28 cellular contexts compared by ENCODE assay signal in the genomic region with DNA sequence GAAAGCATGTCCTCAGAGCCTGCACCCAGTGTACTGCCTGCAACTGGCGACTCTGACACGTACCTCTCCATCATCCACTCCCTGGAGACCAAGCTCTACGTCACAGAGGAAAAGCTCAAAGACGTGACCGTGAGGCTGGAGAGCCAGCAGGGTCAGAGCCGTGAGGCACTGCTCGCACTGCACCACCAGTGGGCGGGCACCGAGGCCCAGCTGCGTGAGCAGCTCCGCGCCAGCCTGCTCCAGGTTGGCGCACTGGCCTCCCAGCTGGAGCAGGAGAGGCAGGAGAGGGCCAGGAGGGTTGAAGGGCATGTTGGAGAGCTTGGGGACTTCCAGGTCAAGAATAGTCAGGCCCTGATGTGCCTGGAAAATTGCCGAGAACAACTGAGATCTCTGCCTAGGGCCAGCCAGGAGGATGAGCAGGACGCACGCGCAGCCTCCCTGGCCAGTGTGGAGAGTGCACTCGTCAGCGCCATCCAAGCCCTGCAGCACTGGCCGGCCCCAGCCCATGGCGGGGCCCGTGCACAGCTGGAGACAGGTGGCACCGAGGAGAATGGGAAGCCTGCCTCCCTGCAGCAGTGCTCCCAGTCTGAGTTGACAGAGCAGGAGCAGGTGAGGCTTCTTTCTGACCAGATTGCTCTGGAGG.
"Had no signal": no experiment of that assay in that cellular context is flagged by ENCODE, and none has a peak within 500 bp of the region (broad histone marks: within the 10 kb centered on the region; RNA-seq: fewer than 3 reads in every experiment).

No MANE protein-coding gene starts in this region.

- H3K9me3 ChIP-seq: SJSA1 had no signal

- H3K4me3 Mint-ChIP-seq: activated CD8-positive, alpha-beta T cell treated with anti-CD3 and anti-CD28 coated beads, Interleukin-2, amount 10 ng/mL, durations not matched to agents 7 days and 5 days; brain; WTC11 had no signal

- ATAC-seq: activated CD8-positive, alpha-beta T cell treated with anti-CD3 and anti-CD28 coated beads, Interleukin-2, amount 10 ng/mL, durations not matched to agents 7 days and 5 days; activated naive CD4-positive, alpha-beta T cell treated with anti-CD3 and anti-CD28 coated beads, Interleukin-2, amount 50 U/mL, for 72 hours; Panc1; SK-N-SH treated with all-trans-retinoic acid at 6 μM for 48 hours; WTC11 had no signal

- H3K27me3 ChIP-seq: SJSA1 had no signal

- H3K4me1 Mint-ChIP-seq: brain, WTC11 had no signal

- H3K27ac Mint-ChIP-seq: WTC11 had no signal

- H3K27me3 Mint-ChIP-seq: brain had no signal

- H3K27ac ChIP-seq: SJSA1 had no signal

- H3K4me3 ChIP-seq: SJSA1 had no signal

- H3K9me3 Mint-ChIP-seq: activated naive CD4-positive, alpha-beta T cell treated with anti-CD3 and anti-CD28 coated beads, Interleukin-2, amount 50 U/mL, for 72 hours; brain; WTC11 had no signal

- DNase-seq: activated CD4-positive, alpha-beta T cell treated with anti-CD3 and anti-CD28 coated beads for 48 hours; activated CD4-positive, alpha-beta T cell treated with anti-CD3 and anti-CD28 coated beads, Interleukin-2, amount 50 U/mL, for 4 hours; activated CD4-positive, CD25-positive, alpha-beta regulatory T cell treated with anti-CD3 and anti-CD28 coated beads, Interleukin-2, amount 50 U/mL, for 72 hours; activated CD8-positive, alpha-beta memory T cell treated with anti-CD3 and anti-CD28 coated beads, Interleukin-2, amount 50 U/mL, for 48 hours; activated CD8-positive, alpha-beta T cell treated with anti-CD3 and anti-CD28 coated beads, Interleukin-2, amount 10 ng/mL, durations not matched to agents 7 days and 5 days; activated effector memory CD4-positive, alpha-beta T cell treated with anti-CD3 and anti-CD28 coated beads, Interleukin-2, amount 50 U/mL, for 16 hours; activated naive CD4-positive, alpha-beta T cell treated with Interleukin-2 at 50 U/mL for 16 hours; activated T-cell treated with anti-CD3 and anti-CD28 coated beads, Interleukin-2, amount 50 U/mL, for 1 hour; amygdala; Karpas-422; MM.1S; NCI-H1105; NCI-H1436; NCI-H1694 treated with DMSO at 0.1 percent for 48 hours; NCI-H2029 treated with DMSO at 0.1 percent for 48 hours; NCI-H510A treated with DMSO at 0.1 percent for 48 hours; NCI-H69; NK-92 treated with Interleukin-12 subunit alpha and Interleukin-12 subunit beta, amount 100 ng/mL, for 24 hours; OCI-M1; RPMI8226; SHP77; SW 1271 had no signal
